Comparison of ENCODE assay signal across 1 cellular context in genomic region chr12:56010112-56010570, GRCh38.
TF ChIP-seq lines count a peak whose summit lies in the region.

No MANE protein-coding gene starts in this region.

TF ChIP-seq in K562, 482 proteins besides CTCF, POLR2A, EP300 and RAD21 (continued from another document and continues in another):
- TF ChIP-seq CEBPZ (IDR thresholded peaks at IDR 0.05; ENCODE audit: borderline replicate concordance, low read depth, low read length) (no peak), ILK (tag; IDR thresholded peaks at IDR 0.05; ENCODE audit: borderline replicate concordance, low read depth) (no peak), CREB3L1 (IDR thresholded peaks at IDR 0.05; ENCODE audit: borderline replicate concordance, low read depth) (no peak), MAFG (tag; conservative IDR thresholded peaks at IDR 0.05) (no peak), ZEB2 (IDR thresholded peaks at IDR 0.05) (peak; percentile 37; the same call in 1 of the 2 replicates), NCOA4 (IDR thresholded peaks at IDR 0.05; ENCODE audit: partially characterized antibody) (no peak), SMAD2 (IDR thresholded peaks at IDR 0.05; ENCODE audit: low read depth, low read length) (no peak), ZNF436 (CRISPR knock-in tag; IDR thresholded peaks at IDR 0.05) (no peak), ATF6 (CRISPR knock-in tag; IDR thresholded peaks at IDR 0.05) (no peak), XRCC4 (IDR thresholded peaks at IDR 0.05; ENCODE audit: extremely low read depth, insufficient read depth, insufficient read length) (no peak), ZNF277 (CRISPR knock-in tag; IDR thresholded peaks at IDR 0.05; ENCODE audit: borderline replicate concordance) (no peak), POLR3A (IDR thresholded peaks at IDR 0.05; ENCODE audit: borderline replicate concordance, extremely low read depth, insufficient read depth, insufficient read length) (no peak), FIP1L1 (IDR thresholded peaks at IDR 0.05; ENCODE audit: low read depth, low read length, poor library complexity, severe bottlenecking) (no peak), PHF8 (IDR thresholded peaks at IDR 0.05; ENCODE audit: borderline replicate concordance, low read length) (no peak), CAMTA2 (CRISPR knock-in tag; conservative IDR thresholded peaks at IDR 0.05) (no peak), NELFE (IDR thresholded peaks at IDR 0.05; ENCODE audit: insufficient read depth, insufficient read length) (no peak), ZBTB2 (IDR thresholded peaks at IDR 0.05) (no peak), STAT5A (IDR thresholded peaks at IDR 0.05; ENCODE audit: borderline replicate concordance, low read length) (peak; percentile 36; the same call in 1 of the 2 replicates), SMARCE1 (IDR thresholded peaks at IDR 0.05) (peak; percentile 31; the same call in 1 of the 2 replicates), HCFC1 (IDR thresholded peaks at IDR 0.05; ENCODE audit: low read depth, low read length) (no peak), LCOR (CRISPR knock-in tag; IDR thresholded peaks at IDR 0.05) (no peak), ZNF217 (CRISPR knock-in tag; IDR thresholded peaks at IDR 0.05) (no peak), ESRRA (IDR thresholded peaks at IDR 0.05; ENCODE audit: borderline replicate concordance, low read depth) (peak; percentile 70; the same call in 1 of the 2 replicates), DLX4 (CRISPR knock-in tag; IDR thresholded peaks at IDR 0.05) (no peak), TEAD4 (IDR thresholded peaks at IDR 0.05; ENCODE audit: low read length) (peak; percentile 91), TEAD4 (CRISPR knock-in tag; IDR thresholded peaks at IDR 0.05; ENCODE audit: borderline replicate concordance) (no peak), ETS2 (tag; IDR thresholded peaks at IDR 0.05; ENCODE audit: borderline replicate concordance, poor library complexity, severe bottlenecking) (no peak), SMAD1 (IDR thresholded peaks at IDR 0.05; ENCODE audit: low read depth, low read length, partially characterized antibody) (no peak), TCFL5 (CRISPR knock-in tag; conservative IDR thresholded peaks at IDR 0.05) (0 out of 2 replicates have a peak, but pooled peaks have one; percentile 24), TGIF2 (CRISPR knock-in tag; IDR thresholded peaks at IDR 0.05) (no peak), ATF1 (CRISPR knock-in tag; IDR thresholded peaks at IDR 0.05) (no peak), ATF1 (tag; IDR thresholded peaks at IDR 0.05) (no peak), SMC3 (conservative IDR thresholded peaks at IDR 0.05; ENCODE audit: insufficient read depth, low read depth, low read length) (no peak), PTRF (tag; IDR thresholded peaks at IDR 0.05) (no peak), STAT6 (CRISPR knock-in tag; IDR thresholded peaks at IDR 0.05) (no peak), SRSF9 (IDR thresholded peaks at IDR 0.05; ENCODE audit: borderline replicate concordance, low read depth, low read length) (no peak), CBFA2T2 (conservative IDR thresholded peaks at IDR 0.05) (peak; percentile 54), SP2 (IDR thresholded peaks at IDR 0.05; ENCODE audit: extremely low read depth, low read depth, low read length, poor library complexity, severe bottlenecking) (no peak), ZNF274 (IDR thresholded peaks at IDR 0.05; ENCODE audit: borderline replicate concordance, low read depth, low read length) (no peak)
- TF ChIP-seq, protein P1, sequence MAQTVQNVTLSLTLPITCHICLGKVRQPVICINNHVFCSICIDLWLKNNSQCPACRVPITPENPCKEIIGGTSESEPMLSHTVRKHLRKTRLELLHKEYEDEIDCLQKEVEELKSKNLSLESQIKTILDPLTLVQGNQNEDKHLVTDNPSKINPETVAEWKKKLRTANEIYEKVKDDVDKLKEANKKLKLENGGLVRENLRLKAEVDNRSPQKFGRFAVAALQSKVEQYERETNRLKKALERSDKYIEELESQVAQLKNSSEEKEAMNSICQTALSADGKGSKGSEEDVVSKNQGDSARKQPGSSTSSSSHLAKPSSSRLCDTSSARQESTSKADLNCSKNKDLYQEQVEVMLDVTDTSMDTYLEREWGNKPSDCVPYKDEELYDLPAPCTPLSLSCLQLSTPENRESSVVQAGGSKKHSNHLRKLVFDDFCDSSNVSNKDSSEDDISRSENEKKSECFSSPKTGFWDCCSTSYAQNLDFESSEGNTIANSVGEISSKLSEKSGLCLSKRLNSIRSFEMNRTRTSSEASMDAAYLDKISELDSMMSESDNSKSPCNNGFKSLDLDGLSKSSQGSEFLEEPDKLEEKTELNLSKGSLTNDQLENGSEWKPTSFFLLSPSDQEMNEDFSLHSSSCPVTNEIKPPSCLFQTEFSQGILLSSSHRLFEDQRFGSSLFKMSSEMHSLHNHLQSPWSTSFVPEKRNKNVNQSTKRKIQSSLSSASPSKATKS (CRISPR knock-in tag; IDR thresholded peaks at IDR 0.05): no peak
- TF ChIP-seq, protein P2, sequence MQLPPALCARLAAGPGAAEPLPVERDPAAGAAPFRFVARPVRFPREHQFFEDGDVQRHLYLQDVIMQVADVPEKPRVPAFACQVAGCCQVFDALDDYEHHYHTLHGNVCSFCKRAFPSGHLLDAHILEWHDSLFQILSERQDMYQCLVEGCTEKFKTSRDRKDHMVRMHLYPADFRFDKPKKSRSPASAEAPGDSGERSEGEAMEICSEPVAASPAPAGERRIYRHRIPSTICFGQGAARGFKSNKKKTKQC (CRISPR knock-in tag; IDR thresholded peaks at IDR 0.05): no peak
- TF ChIP-seq, protein P3, sequence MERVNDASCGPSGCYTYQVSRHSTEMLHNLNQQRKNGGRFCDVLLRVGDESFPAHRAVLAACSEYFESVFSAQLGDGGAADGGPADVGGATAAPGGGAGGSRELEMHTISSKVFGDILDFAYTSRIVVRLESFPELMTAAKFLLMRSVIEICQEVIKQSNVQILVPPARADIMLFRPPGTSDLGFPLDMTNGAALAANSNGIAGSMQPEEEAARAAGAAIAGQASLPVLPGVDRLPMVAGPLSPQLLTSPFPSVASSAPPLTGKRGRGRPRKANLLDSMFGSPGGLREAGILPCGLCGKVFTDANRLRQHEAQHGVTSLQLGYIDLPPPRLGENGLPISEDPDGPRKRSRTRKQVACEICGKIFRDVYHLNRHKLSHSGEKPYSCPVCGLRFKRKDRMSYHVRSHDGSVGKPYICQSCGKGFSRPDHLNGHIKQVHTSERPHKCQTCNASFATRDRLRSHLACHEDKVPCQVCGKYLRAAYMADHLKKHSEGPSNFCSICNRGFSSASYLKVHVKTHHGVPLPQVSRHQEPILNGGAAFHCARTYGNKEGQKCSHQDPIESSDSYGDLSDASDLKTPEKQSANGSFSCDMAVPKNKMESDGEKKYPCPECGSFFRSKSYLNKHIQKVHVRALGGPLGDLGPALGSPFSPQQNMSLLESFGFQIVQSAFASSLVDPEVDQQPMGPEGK (CRISPR knock-in tag; IDR thresholded peaks at IDR 0.05; ENCODE audit: borderline replicate concordance): no peak
- TF ChIP-seq, protein P4, sequence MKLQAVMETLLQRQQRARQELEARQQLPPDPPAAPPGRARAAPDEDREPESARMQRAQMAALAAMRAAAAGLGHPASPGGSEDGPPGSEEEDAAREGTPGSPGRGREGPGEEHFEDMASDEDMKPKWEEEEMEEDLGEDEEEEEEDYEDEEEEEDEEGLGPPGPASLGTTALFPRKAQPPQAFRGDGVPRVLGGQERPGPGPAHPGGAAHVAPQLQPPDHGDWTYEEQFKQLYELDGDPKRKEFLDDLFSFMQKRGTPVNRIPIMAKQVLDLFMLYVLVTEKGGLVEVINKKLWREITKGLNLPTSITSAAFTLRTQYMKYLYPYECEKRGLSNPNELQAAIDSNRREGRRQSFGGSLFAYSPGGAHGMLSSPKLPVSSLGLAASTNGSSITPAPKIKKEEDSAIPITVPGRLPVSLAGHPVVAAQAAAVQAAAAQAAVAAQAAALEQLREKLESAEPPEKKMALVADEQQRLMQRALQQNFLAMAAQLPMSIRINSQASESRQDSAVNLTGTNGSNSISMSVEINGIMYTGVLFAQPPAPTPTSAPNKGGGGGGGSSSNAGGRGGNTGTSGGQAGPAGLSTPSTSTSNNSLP (IDR thresholded peaks at IDR 0.05; ENCODE audit: borderline replicate concordance, low read depth, low read length): no peak
